1 cellular context compared by ENCODE assay signal in genomic region chr2:32010670-32011565, GRCh38.
TF ChIP-seq lines count a peak whose summit lies in the region.

Gene MEMO1 (minus strand): TSS chr2:32011008. CDS start chr2:32010247, 761 bp downstream.

TF ChIP-seq in HCT116, 20 proteins besides CTCF, POLR2A, EP300 and RAD21 (continued from another document):
- TF ChIP-seq, protein P1, sequence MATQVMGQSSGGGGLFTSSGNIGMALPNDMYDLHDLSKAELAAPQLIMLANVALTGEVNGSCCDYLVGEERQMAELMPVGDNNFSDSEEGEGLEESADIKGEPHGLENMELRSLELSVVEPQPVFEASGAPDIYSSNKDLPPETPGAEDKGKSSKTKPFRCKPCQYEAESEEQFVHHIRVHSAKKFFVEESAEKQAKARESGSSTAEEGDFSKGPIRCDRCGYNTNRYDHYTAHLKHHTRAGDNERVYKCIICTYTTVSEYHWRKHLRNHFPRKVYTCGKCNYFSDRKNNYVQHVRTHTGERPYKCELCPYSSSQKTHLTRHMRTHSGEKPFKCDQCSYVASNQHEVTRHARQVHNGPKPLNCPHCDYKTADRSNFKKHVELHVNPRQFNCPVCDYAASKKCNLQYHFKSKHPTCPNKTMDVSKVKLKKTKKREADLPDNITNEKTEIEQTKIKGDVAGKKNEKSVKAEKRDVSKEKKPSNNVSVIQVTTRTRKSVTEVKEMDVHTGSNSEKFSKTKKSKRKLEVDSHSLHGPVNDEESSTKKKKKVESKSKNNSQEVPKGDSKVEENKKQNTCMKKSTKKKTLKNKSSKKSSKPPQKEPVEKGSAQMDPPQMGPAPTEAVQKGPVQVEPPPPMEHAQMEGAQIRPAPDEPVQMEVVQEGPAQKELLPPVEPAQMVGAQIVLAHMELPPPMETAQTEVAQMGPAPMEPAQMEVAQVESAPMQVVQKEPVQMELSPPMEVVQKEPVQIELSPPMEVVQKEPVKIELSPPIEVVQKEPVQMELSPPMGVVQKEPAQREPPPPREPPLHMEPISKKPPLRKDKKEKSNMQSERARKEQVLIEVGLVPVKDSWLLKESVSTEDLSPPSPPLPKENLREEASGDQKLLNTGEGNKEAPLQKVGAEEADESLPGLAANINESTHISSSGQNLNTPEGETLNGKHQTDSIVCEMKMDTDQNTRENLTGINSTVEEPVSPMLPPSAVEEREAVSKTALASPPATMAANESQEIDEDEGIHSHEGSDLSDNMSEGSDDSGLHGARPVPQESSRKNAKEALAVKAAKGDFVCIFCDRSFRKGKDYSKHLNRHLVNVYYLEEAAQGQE (IDR thresholded peaks at IDR 0.05; ENCODE audit: low read depth) = no peak
- no peak for TF ChIP-seq YY1 (IDR thresholded peaks at IDR 0.05; ENCODE audit: extremely low read depth, insufficient replicate concordance, low read depth, low read length)
- TF ChIP-seq EZH2 (IDR thresholded peaks at IDR 0.05) = no peak
- peak; percentile 34 for TF ChIP-seq ZBTB33 (IDR thresholded peaks at IDR 0.05; ENCODE audit: extremely low read depth, insufficient replicate concordance, low read length)
- TF ChIP-seq SRF (IDR thresholded peaks at IDR 0.05; ENCODE audit: low read depth) = peak; percentile 64; the same call in 1 of the 2 replicates
- TF ChIP-seq CBX3 (IDR thresholded peaks at IDR 0.05; ENCODE audit: low read depth) = peak; percentile 96
- TF ChIP-seq TCF7L2 (IDR thresholded peaks at IDR 0.05; ENCODE audit: borderline replicate concordance, extremely low read depth, insufficient read depth, insufficient read length) = peak; percentile 46
- peak; percentile 92 for TF ChIP-seq JUND (IDR thresholded peaks at IDR 0.05)
- TF ChIP-seq FOSL1 (IDR thresholded peaks at IDR 0.05; ENCODE audit: low read depth) = no peak
- no peak for TF ChIP-seq ZNF274 (IDR thresholded peaks at IDR 0.05; ENCODE audit: low read depth, low read length)
- TF ChIP-seq, protein P2, sequence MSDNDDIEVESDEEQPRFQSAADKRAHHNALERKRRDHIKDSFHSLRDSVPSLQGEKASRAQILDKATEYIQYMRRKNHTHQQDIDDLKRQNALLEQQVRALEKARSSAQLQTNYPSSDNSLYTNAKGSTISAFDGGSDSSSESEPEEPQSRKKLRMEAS (IDR thresholded peaks at IDR 0.05) = peak; percentile 92
- peak; percentile 46; the same call in 1 of the 2 replicates for TF ChIP-seq ELF1 (IDR thresholded peaks at IDR 0.05; ENCODE audit: borderline replicate concordance, low read depth)
